10 cellular contexts compared by ENCODE assay signal in genomic region chr1:234745844-234746797, GRCh38.
DNase-seq lines count a peak whose midpoint lies in the region; ATAC-seq and TF ChIP-seq lines count a peak whose summit lies in the region.
"Had no signal": no experiment of that assay in that cellular context is flagged by ENCODE, and none has a peak within 500 bp of the region (broad histone marks: within the 10 kb centered on the region; RNA-seq: fewer than 3 reads in every experiment).

No MANE protein-coding gene starts in this region.

- H3K36me3 ChIP-seq in HCT116 (ENCODE audit: control insufficient read depth in 1 of 2, insufficient read depth in 2 of 2, low read length in 2 of 2), result no peaks in the 10 kb centered on the region
- no peaks in the 10 kb centered on the region for H3K36me3 ChIP-seq in trophoblast cell (ENCODE audit: control insufficient read depth in 1 of 2, insufficient read depth in 2 of 2, low read length in 2 of 2)

- no peak overlapping the region for H3K4me3 Mint-ChIP-seq in endothelial cell (ENCODE audit: unreplicated experiment)
- H3K4me3 Mint-ChIP-seq: activated CD4-positive, alpha-beta T cell treated with anti-CD3 and anti-CD28 coated beads for 36 hours had no signal

- H3K79me2 ChIP-seq in HCT116 (ENCODE audit: insufficient read depth, low read length) (no peaks in the 10 kb centered on the region), trophoblast cell (ENCODE audit: control insufficient read depth, insufficient read depth, low read length, poor library complexity) (no peaks in the 10 kb centered on the region)

- no peak overlapping the region for H3K27ac Mint-ChIP-seq in endothelial cell (ENCODE audit: unreplicated experiment)
- H3K27ac Mint-ChIP-seq: activated CD4-positive, alpha-beta T cell treated with anti-CD3 and anti-CD28 coated beads for 36 hours had no signal

- ATAC-seq in HCT116, result 0 out of 2 replicates have a peak, but pooled peaks have one; percentile 25
- ATAC-seq in HG02840 (IDR thresholded peaks at IDR 0.05; ENCODE audit: low FRiP score, unreplicated experiment), result no peak
- no peak for ATAC-seq in HG02623 (IDR thresholded peaks at IDR 0.05; ENCODE audit: unreplicated experiment)
- ATAC-seq: activated CD4-positive, alpha-beta T cell treated with anti-CD3 and anti-CD28 coated beads for 36 hours had no signal

- H3K27me3 ChIP-seq in HCT116 (ENCODE audit: insufficient read depth, low read length) (no peaks in the 10 kb centered on the region; the same call in 1 of the 2 replicates), trophoblast cell (ENCODE audit: insufficient read depth, low read length) (no peaks in the 10 kb centered on the region)

- peak overlapping the region; percentile 83 for H2BK5ac ChIP-seq in trophoblast cell (ENCODE audit: low read depth, low read length, poor library complexity)

- no peak overlapping the region for H2AFZ ChIP-seq in HCT116 (ENCODE audit: low read depth, low read length, poor library complexity, severe bottlenecking)
- H2AFZ ChIP-seq in trophoblast cell (ENCODE audit: insufficient read depth, low read length, poor library complexity), result no peak overlapping the region

- BruUV-seq in HCT116 (replicated peaks; lab: Mats Ljungman, UMichigan), result no TSS peak

- no CpG with 5 or more reads among the region's 15 CpGs for WGBS in trophoblast cell (ENCODE audit: extremely low coverage, insufficient coverage, insufficient read length)

- no peak overlapping the region for H3K18ac ChIP-seq in trophoblast cell (ENCODE audit: low read length)

- H3K9me3 Mint-ChIP-seq in endothelial cell (ENCODE audit: unreplicated experiment), result no peaks in the 10 kb centered on the region

- no peak overlapping the region for H2AK5ac ChIP-seq in trophoblast cell (ENCODE audit: low read length)

- H3K14ac ChIP-seq in trophoblast cell (ENCODE audit: low read length), result no peak overlapping the region

- TF ChIP-seq POLR2A in HCT116 (IDR thresholded peaks at IDR 0.05; ENCODE audit: borderline replicate concordance, extremely low read depth, insufficient read depth, insufficient read length), result no peak

- no peak for TF ChIP-seq CTCF in HCT116 (IDR thresholded peaks at IDR 0.05 in 2 of 3, conservative IDR thresholded peaks at IDR 0.05 in 1 of 3; ENCODE audit: borderline replicate concordance in 1 of 3, insufficient read depth in 1 of 3, low read depth in 2 of 3, low read length in 2 of 3)
- no peak for TF ChIP-seq CTCF in choroid plexus epithelial cell (conservative IDR thresholded peaks at IDR 0.05; ENCODE audit: low read depth, low read length)
- TF ChIP-seq CTCF in endothelial cell (IDR thresholded peaks at IDR 0.05; ENCODE audit: unreplicated experiment), result no peak

- no peak overlapping the region for H3K4ac ChIP-seq in trophoblast cell (ENCODE audit: low read depth, low read length)

- peak overlapping the region; percentile 43 for H3K4me2 ChIP-seq in HCT116 (ENCODE audit: low read length)
- H3K4me2 ChIP-seq in trophoblast cell (ENCODE audit: low read length), result peak overlapping the region; percentile 41

- H3K27ac ChIP-seq in HCT116 (ENCODE audit: low read depth, low read length) (no peak overlapping the region), trophoblast cell (ENCODE audit: low read depth, low read length) (peak overlapping the region; percentile 80)

- H3K9me3 ChIP-seq in HCT116 (ENCODE audit: control insufficient read depth in 1 of 2, insufficient read depth in 1 of 2, low read depth in 1 of 2, low read length in 2 of 2) (no peaks in the 10 kb centered on the region), trophoblast cell (ENCODE audit: insufficient read depth, low read depth, low read length) (no peaks in the 10 kb centered on the region)

- H4K12ac ChIP-seq in trophoblast cell (ENCODE audit: low read depth, low read length), result no peak overlapping the region

- H3K9me2 ChIP-seq in HCT116 (ENCODE audit: insufficient read depth), result no peaks in the 10 kb centered on the region

- peaks cover 6% of the 10 kb centered on the region for H3K27me3 Mint-ChIP-seq in endothelial cell (ENCODE audit: unreplicated experiment)
- H3K27me3 Mint-ChIP-seq: activated CD4-positive, alpha-beta T cell treated with anti-CD3 and anti-CD28 coated beads for 36 hours had no signal

- no peak overlapping the region for H2BK12ac ChIP-seq in trophoblast cell (ENCODE audit: low read length)

- H3K9ac ChIP-seq in HCT116 (ENCODE audit: low read length) (no peak overlapping the region), trophoblast cell (ENCODE audit: low read length) (no peak overlapping the region)

- DNase-seq in HCT116 (ENCODE audit: low read depth, low spot score) (no peak), NCI-H446 treated with DMSO at 0.1 percent for 48 hours (lab: John Stamatoyannopoulos, UW) (peak; percentile 88), choroid plexus epithelial cell (ENCODE audit: low read depth) (peak; percentile 52), trophoblast cell (peak in 1 of 2 donors; percentile 42), endothelial cell (ENCODE audit: low spot score) (no peak)
- no peak for DNase-seq in stimulated activated CD4-positive, alpha-beta T cell treated with anti-CD3 and anti-CD28 coated beads, Interleukin-4, amount 100 ng/mL, for 1 hour
- DNase-seq: activated CD4-positive, alpha-beta T cell treated with anti-CD3 and anti-CD28 coated beads for 36 hours; amniotic stem cell had no signal

- H3K4me3 ChIP-seq in HCT116 (replicated peaks in 1 of 2; ENCODE audit: low read depth in 1 of 2, low read length in 2 of 2), result no peak overlapping the region
- no peak overlapping the region for H3K4me3 ChIP-seq in choroid plexus epithelial cell (ENCODE audit: low read depth, low read length)
- no peak overlapping the region for H3K4me3 ChIP-seq in trophoblast cell (ENCODE audit: low read depth, low read length)

- RAD21 ChIA-PET in HCT116 (lab: Charles Lee; ENCODE audit: low non-redundant PET in 1 of 2, low total read pairs in 2 of 2, uncharacterized antibody in 2 of 2, unreplicated experiment in 2 of 2), result no interaction called here

- TF ChIP-seq RAD21 in HCT116 (IDR thresholded peaks at IDR 0.05; ENCODE audit: low read depth), result no peak

- no peaks in the 10 kb centered on the region for H4K20me1 ChIP-seq in HCT116 (ENCODE audit: insufficient read depth)

- CTCF ChIA-PET in HCT116 (lab: Charles Lee), result no interaction called here

- peaks cover 12 to 19% of the 10 kb centered on the region in 2 experiments for H3K4me1 ChIP-seq in HCT116 (ENCODE audit: control insufficient read depth in 1 of 2, insufficient read depth in 2 of 2, low read length in 2 of 2)
- H3K4me1 ChIP-seq in trophoblast cell (ENCODE audit: control insufficient read depth in 1 of 2, insufficient read depth in 2 of 2, low read length in 2 of 2), result peaks cover 17 to 23% of the 10 kb centered on the region in 2 experiments

- H3K79me1 ChIP-seq in trophoblast cell (ENCODE audit: low read length), result peaks cover 27% of the 10 kb centered on the region

- no peak overlapping the region for H4K8ac ChIP-seq in trophoblast cell (ENCODE audit: low read depth, low read length)

- POLR2A ChIA-PET in HCT116 (lab: Charles Lee), result no interaction called here

- no peak overlapping the region for H3K23ac ChIP-seq in trophoblast cell (ENCODE audit: low read length)

- peaks cover 66% of the 10 kb centered on the region for H3K4me1 Mint-ChIP-seq in endothelial cell (ENCODE audit: unreplicated experiment)
- H3K4me1 Mint-ChIP-seq: activated CD4-positive, alpha-beta T cell treated with anti-CD3 and anti-CD28 coated beads for 36 hours had no signal

- H2BK120ac ChIP-seq in trophoblast cell (ENCODE audit: insufficient read depth, low read length, poor library complexity), result peak overlapping the region; percentile 49

- H4K91ac ChIP-seq in trophoblast cell (ENCODE audit: low read depth, low read length), result peak overlapping the region; percentile 82

- no peaks in the 10 kb centered on the region for H3K36me3 Mint-ChIP-seq in endothelial cell (ENCODE audit: low read depth, unreplicated experiment)

- intact Hi-C loops in HCT116 (cut with micrococcal nuclease), result loop anchor here (10.0 kb wide), 1 partner anchor 119 kb away; no protein-coding TSS in a partner anchor

TF ChIP-seq in HCT116, 20 proteins besides CTCF, POLR2A, EP300 and RAD21 (continues in another document):
- TF ChIP-seq ZBTB33 (IDR thresholded peaks at IDR 0.05; ENCODE audit: extremely low read depth, insufficient replicate concordance, low read length) (no peak), ZFX (IDR thresholded peaks at IDR 0.05) (no peak)

Comparison
In these comparisons a context has a peak if more than half of its experiments do, and no peak if none do; other contexts are left out.
1. DNase-seq: peak in NCI-H446 treated with DMSO at 0.1 percent for 48 hours (single experiment) and choroid plexus epithelial cell (single experiment); none in HCT116 (single experiment), stimulated activated CD4-positive, alpha-beta T cell treated with anti-CD3 and anti-CD28 coated beads, Interleukin-4, amount 100 ng/mL, for 1 hour (single experiment) and endothelial cell (single experiment).